8 cellular contexts compared by ENCODE assay signal in genomic region chr5:115170128-115170923, GRCh38. TPM values are rescaled to one million over a fixed set of nuclear protein-coding genes. Genes with fewer than 3 reads are reported as not detected.
A peak's percentile ranks its signal among the peaks of the same experiment; 100 is the strongest.
DNase-seq lines count a peak whose midpoint lies in the region; ATAC-seq, FAIRE-seq and TF ChIP-seq lines count a peak whose summit lies in the region.

No MANE protein-coding gene starts in this region.

- intact Hi-C loops in heart left ventricle (cut with DNase I) = no loop called here

- no peak overlapping the region for H3K27ac ChIP-seq in heart left ventricle

- peaks cover 0 to 28% (median 14%) of the 10 kb centered on the region in 12 donors for H3K4me1 ChIP-seq in heart left ventricle

- WGBS in heart left ventricle, 4 donors = 1 to 4% (median 1%) methylated on average over 28 to 70 of the region's 70 CpGs

- no peak for TF ChIP-seq POLR2A in heart left ventricle (IDR thresholded peaks at IDR 0.05)

- H3K4me3 ChIP-seq in GM06990 (replicated peaks; ENCODE audit: low read depth, low read length) (peak overlapping the region; percentile 74), heart left ventricle (peak overlapping the region; percentile 53 to 90 (median 68))

- no peaks in the 10 kb centered on the region for H3K4me1 Mint-ChIP-seq in activated T-helper 17 cell treated with anti-CD3 and anti-CD28 coated beads, Interleukin-2, amount 50 U/mL, for 72 hours

- no peak for FAIRE-seq in GM19239 (lab: Jason Lieb, UNC)

- peak overlapping the region; percentile 73 for H3K4me3 Mint-ChIP-seq in activated T-helper 17 cell treated with anti-CD3 and anti-CD28 coated beads, Interleukin-2, amount 50 U/mL, for 72 hours

- peaks cover 6% of the 10 kb centered on the region for H3K9me3 Mint-ChIP-seq in activated T-helper 17 cell treated with anti-CD3 and anti-CD28 coated beads, Interleukin-2, amount 50 U/mL, for 72 hours

- DNase-seq in GM06990 (ENCODE audit: extremely low read depth, insufficient read length) = no peak
- peak in 2 of 5 donors; percentile 9 to 59 for DNase-seq in heart left ventricle
- DNase-seq in retina = peak; percentile 93
- DNase-seq in GM19239 (ENCODE audit: insufficient read length, low spot score) = no peak
- DNase-seq in SW480 (ENCODE audit: low spot score) = no peak

- ATAC-seq in GM21447 (IDR thresholded peaks at IDR 0.05; ENCODE audit: unreplicated experiment) (peak; percentile 41), HG03571 (IDR thresholded peaks at IDR 0.05; ENCODE audit: unreplicated experiment) (peak; percentile 47), heart left ventricle (peak; percentile 18 to 78 (median 63))
- peak; percentile 59 for ATAC-seq in activated T-helper 17 cell treated with anti-CD3 and anti-CD28 coated beads, Interleukin-2, amount 50 U/mL, for 72 hours (replicated peaks)

- no peaks in the 10 kb centered on the region for H3K9me3 ChIP-seq in heart left ventricle

- H3K36me3 ChIP-seq in GM06990 (ENCODE audit: control insufficient read depth, insufficient read depth, low read length) (no peaks in the 10 kb centered on the region), heart left ventricle (no peaks in the 10 kb centered on the region)

- no peak for TF ChIP-seq CTCF in GM06990 (IDR thresholded peaks at IDR 0.05; ENCODE audit: insufficient read depth, low read length, poor library complexity, severe bottlenecking)
- TF ChIP-seq CTCF in heart left ventricle (IDR thresholded peaks at IDR 0.05) = no peak

- no peak overlapping the region for H3K27ac Mint-ChIP-seq in activated T-helper 17 cell treated with anti-CD3 and anti-CD28 coated beads, Interleukin-2, amount 50 U/mL, for 72 hours

- peaks cover 48% of the 10 kb centered on the region for H3K27me3 Mint-ChIP-seq in activated T-helper 17 cell treated with anti-CD3 and anti-CD28 coated beads, Interleukin-2, amount 50 U/mL, for 72 hours

- no peaks in the 10 kb centered on the region for H3K36me3 Mint-ChIP-seq in activated T-helper 17 cell treated with anti-CD3 and anti-CD28 coated beads, Interleukin-2, amount 50 U/mL, for 72 hours (ENCODE audit: low read depth)

- H3K27me3 ChIP-seq in GM06990 (replicated peaks; ENCODE audit: control insufficient read depth, insufficient read depth, low read length) (no peaks in the 10 kb centered on the region; the same call in 1 of the 2 replicates), heart left ventricle (peaks cover 0 to 77% (median 18%) of the 10 kb centered on the region in 9 donors)

RNA-seq across cellular contexts. Expression of gene TRIM36, which starts 0.6 kb away (rescaled TPM):
- under 1 TPM; 0.13 to 0.34 TPM for total RNA-seq in activated T-helper 17 cell treated with anti-CD3 and anti-CD28 coated beads, Interleukin-2, amount 50 U/mL, for 72 hours
- 1 to 10 TPM in 3 of 9 donors, under 1 TPM in 5, not detected in 1; 0.14 to 2.6 (median 0.83) TPM for total RNA-seq in heart left ventricle
- under 1 TPM; 0.08 to 0.25 TPM for polyA plus RNA-seq in heart left ventricle
